30 cellular contexts compared by ENCODE assay signal in genomic region chr7:146054909-146055308, GRCh38.
"Had no signal": no experiment of that assay in that cellular context is flagged by ENCODE, and none has a peak within 500 bp of the region (broad histone marks: within the 10 kb centered on the region; RNA-seq: fewer than 3 reads in every experiment).

No MANE protein-coding gene starts in this region.

- H3K4me1 Mint-ChIP-seq: activated naive CD4-positive, alpha-beta T cell treated with anti-CD3 and anti-CD28 coated beads, Interleukin-2, amount 10 ng/mL, durations not matched to agents 7 days and 5 days; activated naive CD8-positive, alpha-beta T cell treated with anti-CD3 and anti-CD28 coated beads, Interleukin-2, amount 10 ng/mL, durations not matched to agents 7 days and 5 days; brain; naive thymus-derived CD4-positive, alpha-beta T cell; stimulated activated effector memory CD8-positive, alpha-beta T cell treated with anti-CD3 and anti-CD28 coated beads, Interleukin-12 subunit alpha, Interleukin-12 subunit beta, amount 100 ng/mL, for 72 hours had no signal

- H3K27ac ChIP-seq: ascending aorta, gastrocnemius medialis, hepatocyte, pancreas, prostate gland, sigmoid colon, thoracic aorta had no signal

- ATAC-seq: gastrocnemius medialis; naive thymus-derived CD4-positive, alpha-beta T cell; pancreas; stimulated activated effector memory CD8-positive, alpha-beta T cell treated with anti-CD3 and anti-CD28 coated beads, Interleukin-12 subunit alpha, Interleukin-12 subunit beta, amount 100 ng/mL, for 72 hours had no signal

- H3K4me3 Mint-ChIP-seq: activated CD4-positive, alpha-beta memory T cell treated with anti-CD3 and anti-CD28 coated beads for 36 hours; activated naive CD4-positive, alpha-beta T cell treated with anti-CD3 and anti-CD28 coated beads, Interleukin-2, amount 10 ng/mL, durations not matched to agents 7 days and 5 days; activated naive CD8-positive, alpha-beta T cell treated with anti-CD3 and anti-CD28 coated beads, Interleukin-2, amount 10 ng/mL, durations not matched to agents 7 days and 5 days; activated T-cell treated with anti-CD3 and anti-CD28 coated beads, Interleukin-2, amount 50 U/mL, for 24 hours; brain; naive thymus-derived CD4-positive, alpha-beta T cell; stimulated activated effector memory CD8-positive, alpha-beta T cell treated with anti-CD3 and anti-CD28 coated beads, Interleukin-12 subunit alpha, Interleukin-12 subunit beta, amount 100 ng/mL, for 72 hours; stimulated activated naive CD8-positive, alpha-beta T cell treated with anti-CD3 and anti-CD28 coated beads, Interleukin-15, Interleukin-2, amounts not matched to agents 100 ng/mL and 50 ng/mL, for 24 hours; T-helper 2 cell treated with Interferon-gamma antibody and Interleukin-4, amounts not matched to agents 5 μg/mL and 100 μg/mL, for 36 hours had no signal

- H3K36me3 ChIP-seq: ascending aorta, gastrocnemius medialis, pancreas, prostate gland, sigmoid colon, thoracic aorta had no signal

- H3K36me3 Mint-ChIP-seq: activated CD4-positive, alpha-beta memory T cell treated with anti-CD3 and anti-CD28 coated beads for 36 hours; activated naive CD4-positive, alpha-beta T cell treated with anti-CD3 and anti-CD28 coated beads, Interleukin-2, amount 10 ng/mL, durations not matched to agents 7 days and 5 days; activated naive CD8-positive, alpha-beta T cell treated with anti-CD3 and anti-CD28 coated beads, Interleukin-2, amount 10 ng/mL, durations not matched to agents 7 days and 5 days; brain; naive thymus-derived CD4-positive, alpha-beta T cell; stimulated activated effector memory CD8-positive, alpha-beta T cell treated with anti-CD3 and anti-CD28 coated beads, Interleukin-12 subunit alpha, Interleukin-12 subunit beta, amount 100 ng/mL, for 72 hours had no signal

- H3K27ac Mint-ChIP-seq: activated CD4-positive, alpha-beta memory T cell treated with anti-CD3 and anti-CD28 coated beads for 36 hours; activated naive CD4-positive, alpha-beta T cell treated with anti-CD3 and anti-CD28 coated beads, Interleukin-2, amount 10 ng/mL, durations not matched to agents 7 days and 5 days; activated naive CD8-positive, alpha-beta T cell treated with anti-CD3 and anti-CD28 coated beads, Interleukin-2, amount 10 ng/mL, durations not matched to agents 7 days and 5 days; activated T-cell treated with anti-CD3 and anti-CD28 coated beads, Interleukin-2, amount 50 U/mL, for 24 hours; brain; naive thymus-derived CD4-positive, alpha-beta T cell; stimulated activated effector memory CD8-positive, alpha-beta T cell treated with anti-CD3 and anti-CD28 coated beads, Interleukin-12 subunit alpha, Interleukin-12 subunit beta, amount 100 ng/mL, for 72 hours; stimulated activated naive CD8-positive, alpha-beta T cell treated with anti-CD3 and anti-CD28 coated beads, Interleukin-15, Interleukin-2, amounts not matched to agents 100 ng/mL and 50 ng/mL, for 24 hours; T-helper 2 cell treated with Interferon-gamma antibody and Interleukin-4, amounts not matched to agents 5 μg/mL and 100 μg/mL, for 36 hours had no signal

- H3K4me3 ChIP-seq: ascending aorta, gastrocnemius medialis, hepatocyte, pancreas, prostate gland, sigmoid colon, thoracic aorta had no signal

- DNase-seq: activated CD4-positive, alpha-beta memory T cell treated with anti-CD3 and anti-CD28 coated beads for 36 hours; activated CD4-positive, alpha-beta T cell treated with anti-CD3 and anti-CD28 coated beads for 48 hours; activated CD8-positive, alpha-beta memory T cell treated with anti-CD3 and anti-CD28 coated beads, Interleukin-2, amount 50 U/mL, for 4 hours; activated gamma-delta T cell; activated naive CD4-positive, alpha-beta T cell treated with anti-CD3 and anti-CD28 coated beads, Interleukin-2, amount 10 ng/mL, durations not matched to agents 7 days and 5 days; activated naive CD8-positive, alpha-beta T cell treated with anti-CD3 and anti-CD28 coated beads, Interleukin-2, amount 10 ng/mL, durations not matched to agents 7 days and 5 days; activated T-cell treated with anti-CD3 and anti-CD28 coated beads, Interleukin-2, amount 50 U/mL, for 24 hours; central memory CD4-positive, alpha-beta T cell; dermis blood vessel endothelial cell; effector CD8-positive, alpha-beta T cell; erythroblast; gastrocnemius medialis; glutamatergic neuron; midbrain; naive thymus-derived CD4-positive, alpha-beta T cell; nucleus accumbens; pancreas; sigmoid colon; small intestine; stimulated activated CD4-positive, alpha-beta T cell treated with anti-CD3 and anti-CD28 coated beads, Interleukin-4, amount 100 ng/mL, for 24 hours; T-helper 1 cell; trophoblast cell had no signal

- H3K9me3 ChIP-seq: ascending aorta, gastrocnemius medialis, pancreas, prostate gland, thoracic aorta had no signal

- H3K27me3 Mint-ChIP-seq: activated CD4-positive, alpha-beta memory T cell treated with anti-CD3 and anti-CD28 coated beads for 36 hours; activated naive CD4-positive, alpha-beta T cell treated with anti-CD3 and anti-CD28 coated beads, Interleukin-2, amount 10 ng/mL, durations not matched to agents 7 days and 5 days; activated naive CD8-positive, alpha-beta T cell treated with anti-CD3 and anti-CD28 coated beads, Interleukin-2, amount 10 ng/mL, durations not matched to agents 7 days and 5 days; activated T-cell treated with anti-CD3 and anti-CD28 coated beads, Interleukin-2, amount 50 U/mL, for 24 hours; brain; naive thymus-derived CD4-positive, alpha-beta T cell; stimulated activated naive CD8-positive, alpha-beta T cell treated with anti-CD3 and anti-CD28 coated beads, Interleukin-15, Interleukin-2, amounts not matched to agents 100 ng/mL and 50 ng/mL, for 24 hours had no signal

- H3K27me3 ChIP-seq: ascending aorta, gastrocnemius medialis, hepatocyte, pancreas, sigmoid colon had no signal

- H3K4me1 ChIP-seq: ascending aorta, gastrocnemius medialis, pancreas, prostate gland, sigmoid colon had no signal
